12 cellular contexts compared by ENCODE assay signal in genomic region chr12:78096909-78097597, GRCh38.
DNase-seq lines count a peak whose midpoint lies in the region; ATAC-seq and TF ChIP-seq lines count a peak whose summit lies in the region.
"Had no signal": no experiment of that assay in that cellular context is flagged by ENCODE, and none has a peak within 500 bp of the region (broad histone marks: within the 10 kb centered on the region; RNA-seq: fewer than 3 reads in every experiment).

No MANE protein-coding gene starts in this region.

- 8 to 33% methylated on average over 2 of the region's 2 CpGs for WGBS in gastroesophageal sphincter (ENCODE audit: low coverage in 1 of 2), 2 donors
- WGBS in esophagus squamous epithelium, 2 donors = 41 to 48% methylated on average over 2 of the region's 2 CpGs

- ATAC-seq in Right ventricle myocardium inferior (peak; percentile 46), SK-N-SH treated with all-trans-retinoic acid at 6 μM for 48 hours (peak; percentile 93), gastroesophageal sphincter (peak; percentile 46), HG02973 (IDR thresholded peaks at IDR 0.05; ENCODE audit: unreplicated experiment) (no peak)
- ATAC-seq: WTC11 had no signal

- no peak for TF ChIP-seq EP300 in gastroesophageal sphincter (IDR thresholded peaks at IDR 0.05)

- TF ChIP-seq POLR2A in gastroesophageal sphincter (IDR thresholded peaks at IDR 0.05) (no peak), esophagus squamous epithelium (IDR thresholded peaks at IDR 0.05) (no peak)

- no peaks in the 10 kb centered on the region for H3K36me3 ChIP-seq in left ventricle myocardium inferior
- no peaks in the 10 kb centered on the region for H3K36me3 ChIP-seq in gastroesophageal sphincter
- H3K36me3 ChIP-seq in esophagus squamous epithelium = no peaks in the 10 kb centered on the region
- H3K36me3 ChIP-seq: BLaER1 had no signal

- no peaks in the 10 kb centered on the region for H3K9me3 ChIP-seq in left ventricle myocardium inferior (replicated peaks)
- H3K9me3 ChIP-seq in gastroesophageal sphincter = no peaks in the 10 kb centered on the region
- H3K9me3 ChIP-seq in esophagus squamous epithelium = peaks cover 0 to 5% (median 0%) of the 10 kb centered on the region in 3 donors
- H3K9me3 ChIP-seq: BLaER1 had no signal

- DNase-seq in Right ventricle myocardium inferior (ENCODE audit: missing footprints) = no peak
- no peak for DNase-seq in left ventricle myocardium inferior
- DNase-seq in activated T-cell treated with anti-CD3 and anti-CD28 coated beads for 4 hours = no peak
- no peak for DNase-seq in esophagus squamous epithelium (lab: John Stamatoyannopoulos, UW)
- DNase-seq in activated CD4-positive, CD25-positive, alpha-beta regulatory T cell treated with anti-CD3 and anti-CD28 coated beads, Interleukin-2, amount 50 U/mL, for 72 hours = no peak
- DNase-seq: GOT3; NK-92 treated with Interleukin-12 subunit alpha and Interleukin-12 subunit beta, amount 100 ng/mL, for 24 hours had no signal

- H3K4me3 ChIP-seq in left ventricle myocardium inferior (no peak overlapping the region), gastroesophageal sphincter (no peak overlapping the region), esophagus squamous epithelium (no peak overlapping the region)
- H3K4me3 ChIP-seq: BLaER1 had no signal

- TF ChIP-seq CTCF in left ventricle myocardium inferior (IDR thresholded peaks at IDR 0.05; ENCODE audit: borderline replicate concordance) (no peak), gastroesophageal sphincter (IDR thresholded peaks at IDR 0.05) (no peak), esophagus squamous epithelium (IDR thresholded peaks at IDR 0.05) (no peak)

- H3K27me3 ChIP-seq in left ventricle myocardium inferior (ENCODE audit: low read depth) (no peaks in the 10 kb centered on the region), gastroesophageal sphincter (no peaks in the 10 kb centered on the region), esophagus squamous epithelium (no peaks in the 10 kb centered on the region)
- H3K27me3 ChIP-seq: BLaER1 had no signal

- H3K4me1 ChIP-seq in left ventricle myocardium inferior (no peaks in the 10 kb centered on the region), gastroesophageal sphincter (peaks cover 0 to 4% (median 0%) of the 10 kb centered on the region in 3 donors), esophagus squamous epithelium (no peaks in the 10 kb centered on the region)
- H3K4me1 ChIP-seq: BLaER1 had no signal

- H3K27ac ChIP-seq in left ventricle myocardium inferior (replicated peaks) (no peak overlapping the region), gastroesophageal sphincter (no peak overlapping the region), esophagus squamous epithelium (no peak overlapping the region)
- H3K27ac ChIP-seq: BLaER1 had no signal

- intact Hi-C loops in Right ventricle myocardium inferior (cut with DNase I) (loop anchor here (10.0 kb wide), 1 partner anchor 198 kb away; no protein-coding TSS in a partner anchor), left ventricle myocardium inferior (cut with micrococcal nuclease) (no loop called here), esophagus squamous epithelium (cut with DNase I) (no loop called here)

TF ChIP-seq in SK-N-SH treated with all-trans-retinoic acid at 6 μM for 48 hours, 23 proteins besides CTCF, POLR2A, EP300 and RAD21:
- TF ChIP-seq ZNF70 (CRISPR knock-in tag; IDR thresholded peaks at IDR 0.05) = no peak
- peak; percentile 80 for TF ChIP-seq ISL1 (CRISPR knock-in tag; IDR thresholded peaks at IDR 0.05)
- TF ChIP-seq SNAI2 (CRISPR knock-in tag; IDR thresholded peaks at IDR 0.05) = no peak
- TF ChIP-seq CSRNP3 (CRISPR knock-in tag; IDR thresholded peaks at IDR 0.05) = peak; percentile 13; the same call in 1 of the 2 replicates
